13 cellular contexts compared by ENCODE assay signal in the genomic region with DNA sequence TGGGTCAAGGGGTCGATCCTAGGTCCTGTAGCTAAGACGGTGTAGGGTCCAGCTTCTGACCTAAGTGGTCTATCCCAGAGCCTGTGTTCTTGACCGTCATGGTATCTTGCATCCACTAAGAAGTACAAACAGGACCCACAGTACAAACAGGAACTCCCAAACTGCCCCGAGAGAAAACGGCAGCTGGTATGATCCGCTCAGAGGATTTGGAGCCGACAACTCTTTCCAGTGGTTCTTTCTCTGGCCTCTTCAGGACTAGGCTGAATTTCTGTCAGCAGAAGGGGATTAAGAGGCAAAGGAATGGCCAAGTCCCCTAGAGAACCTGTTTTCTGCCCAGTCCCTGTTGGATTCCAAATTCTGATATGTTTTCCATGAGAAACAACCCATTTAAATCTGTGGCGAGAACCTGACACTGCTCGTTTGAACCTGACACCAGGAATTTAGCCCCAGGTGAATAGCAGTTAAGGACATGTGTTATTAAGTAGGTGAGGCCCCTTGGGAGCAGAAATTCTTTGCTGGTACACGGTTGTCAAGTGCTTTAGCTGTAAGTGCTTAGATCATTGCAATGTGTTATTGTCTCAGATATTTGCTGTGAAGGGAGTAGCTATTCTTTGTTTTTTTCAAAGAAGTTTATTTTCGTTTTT. TPM values are rescaled to one million over a fixed set of nuclear protein-coding genes. Genes with fewer than 3 reads are reported as not detected.
A peak's percentile ranks its signal among the peaks of the same experiment; 100 is the strongest.
DNase-seq lines count a peak whose midpoint lies in the region; ATAC-seq, FAIRE-seq and TF ChIP-seq lines count a peak whose summit lies in the region.
"Had no signal": no experiment of that assay in that cellular context is flagged by ENCODE, and none has a peak within 500 bp of the region (broad histone marks: within the 10 kb centered on the region; RNA-seq: fewer than 3 reads in every experiment).

No MANE protein-coding gene starts in this region.

- intact Hi-C loops in endothelial cell of umbilical vein (cut with micrococcal nuclease) = no loop called here
- intact Hi-C loops in pancreas (cut with DNase I) = no loop called here

- CTCF ChIA-PET in endothelial cell of umbilical vein (lab: Charles Lee) = interaction anchor here (0.9 to 1.8 kb wide), 2 partner anchors 10 to 16 kb away, joined by 3 to 10 read pairs; no protein-coding TSS in a partner anchor

- BruUV-seq in endothelial cell of umbilical vein (replicated peaks; lab: Mats Ljungman, UMichigan) = no TSS peak

- DNase-seq in DMS153 treated with DMSO at 0.1 percent for 48 hours (lab: John Stamatoyannopoulos, UW; ENCODE audit: unreplicated experiment) (peak; percentile 15), NCI-H2171 (lab: John Stamatoyannopoulos, UW) (peak; percentile 81), endothelial cell of umbilical vein (ENCODE audit: low read depth, low spot score) (no peak), myocyte (ENCODE audit: low read depth) (peak; percentile 15), NCI-H2196 (lab: John Stamatoyannopoulos, UW; ENCODE audit: unreplicated experiment) (no peak), pancreas (no peak)
- no peak for DNase-seq in activated CD4-positive, alpha-beta T cell treated with anti-CD3 and anti-CD28 coated beads for 4 hours
- DNase-seq: activated effector memory CD4-positive, alpha-beta T cell treated with Interleukin-2 at 50 U/mL for 16 hours; colonic mucosa; glutamatergic neuron had no signal

- H3K36me3 ChIP-seq in endothelial cell of umbilical vein (ENCODE audit: control insufficient read depth in 2 of 2, extremely low read depth in 1 of 2, insufficient read depth in 2 of 2, low read length in 2 of 2) (no peaks in the 10 kb centered on the region), pancreas (no peaks in the 10 kb centered on the region)
- H3K36me3 ChIP-seq: colonic mucosa, HAP-1 had no signal

- no peak overlapping the region for H3K9ac ChIP-seq in endothelial cell of umbilical vein (replicated peaks; ENCODE audit: extremely low read depth, insufficient read depth, low read length)

- FAIRE-seq in endothelial cell of umbilical vein (lab: Jason Lieb, UNC) = peak; percentile 26
- FAIRE-seq in pancreas (lab: Jason Lieb, UNC) = no peak

- H2AFZ ChIP-seq in endothelial cell of umbilical vein (ENCODE audit: low read depth, low read length) = no peak overlapping the region

- no peak overlapping the region for H3K4me3 ChIP-seq in endothelial cell of umbilical vein (replicated peaks in 1 of 3; ENCODE audit: insufficient read depth in 1 of 3, low read depth in 1 of 3, low read length in 3 of 3)
- no peak overlapping the region for H3K4me3 ChIP-seq in pancreas
- H3K4me3 ChIP-seq: colonic mucosa, HAP-1, tibial nerve had no signal

- H3K27me3 ChIP-seq in endothelial cell of umbilical vein (ENCODE audit: control insufficient read depth in 2 of 2, insufficient read depth in 2 of 2, low read length in 2 of 2) (no peaks in the 10 kb centered on the region), pancreas (no peaks in the 10 kb centered on the region)
- H3K27me3 ChIP-seq: colonic mucosa, tibial nerve had no signal

- no peaks in the 10 kb centered on the region for H3K9me3 ChIP-seq in endothelial cell of umbilical vein (replicated peaks; ENCODE audit: control insufficient read depth, insufficient read depth, low read length)
- H3K9me3 ChIP-seq in pancreas = no peaks in the 10 kb centered on the region
- H3K9me3 ChIP-seq: colonic mucosa, HAP-1, tibial nerve had no signal

- dilution Hi-C loops in endothelial cell of umbilical vein (cut with MboI; ENCODE audit: extremely low pct_ligation_motif_present, low sequenced_read_pairs) = no loop called here

- H3K4me2 ChIP-seq in endothelial cell of umbilical vein (ENCODE audit: insufficient read depth, low read length) = no peak overlapping the region

- H3K4me1 ChIP-seq in endothelial cell of umbilical vein (ENCODE audit: control insufficient read depth, extremely low read depth, insufficient read depth, low read length) = no peaks in the 10 kb centered on the region
- H3K4me1 ChIP-seq in pancreas = no peaks in the 10 kb centered on the region
- H3K4me1 ChIP-seq: colonic mucosa, HAP-1 had no signal

- POLR2A ChIA-PET in endothelial cell of umbilical vein (lab: Charles Lee) = no interaction called here

- H3K9me1 ChIP-seq in endothelial cell of umbilical vein (replicated peaks; ENCODE audit: control insufficient read depth, extremely low read depth, insufficient read depth, low read length) = no peaks in the 10 kb centered on the region

- ATAC-seq in SK-N-SH treated with all-trans-retinoic acid at 6 μM for 48 hours (no peak), pancreas (no peak)

- H4K20me1 ChIP-seq in endothelial cell of umbilical vein (replicated peaks; ENCODE audit: control insufficient read depth, extremely low read depth, insufficient read depth, low read length) = no peaks in the 10 kb centered on the region

- TF ChIP-seq CTCF in endothelial cell of umbilical vein (IDR thresholded peaks at IDR 0.05; ENCODE audit: extremely low read depth in 1 of 2, insufficient read depth in 1 of 2, low read depth in 1 of 2, low read length in 2 of 2) = no peak
- no peak for TF ChIP-seq CTCF in pancreas (IDR thresholded peaks at IDR 0.05)

- H3K27ac ChIP-seq in endothelial cell of umbilical vein (ENCODE audit: insufficient read depth, low read depth, low read length) (no peak overlapping the region), pancreas (no peak overlapping the region)
- H3K27ac ChIP-seq: colonic mucosa had no signal

- TF ChIP-seq POLR2A in endothelial cell of umbilical vein (IDR thresholded peaks at IDR 0.05; ENCODE audit: low read depth, low read length) = no peak

- WGBS in pancreas, 2 donors = 55 to 60% methylated on average over 11 of the region's 11 CpGs

- H3K79me2 ChIP-seq in endothelial cell of umbilical vein (ENCODE audit: control insufficient read depth, insufficient read depth, low read length) = no peaks in the 10 kb centered on the region

TF ChIP-seq in endothelial cell of umbilical vein, 7 proteins besides CTCF, POLR2A, EP300 and RAD21:
- no peak for TF ChIP-seq JUN (IDR thresholded peaks at IDR 0.05; ENCODE audit: borderline replicate concordance, insufficient read depth, insufficient read length, low read depth)
- TF ChIP-seq EZH2 (IDR thresholded peaks at IDR 0.05; ENCODE audit: borderline replicate concordance, low read depth, low read length, severe bottlenecking) = no peak
- no peak for TF ChIP-seq MYC (IDR thresholded peaks at IDR 0.05; ENCODE audit: low read depth, low read length)
- TF ChIP-seq, protein P1, sequence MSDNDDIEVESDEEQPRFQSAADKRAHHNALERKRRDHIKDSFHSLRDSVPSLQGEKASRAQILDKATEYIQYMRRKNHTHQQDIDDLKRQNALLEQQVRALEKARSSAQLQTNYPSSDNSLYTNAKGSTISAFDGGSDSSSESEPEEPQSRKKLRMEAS (IDR thresholded peaks at IDR 0.05; ENCODE audit: insufficient read depth, insufficient read length) = no peak
- no peak for TF ChIP-seq GATA2 (IDR thresholded peaks at IDR 0.05; ENCODE audit: insufficient read depth, insufficient read length, low read depth, low read length)
- no peak for TF ChIP-seq FOS (IDR thresholded peaks at IDR 0.05; ENCODE audit: borderline replicate concordance, insufficient read depth, low read length)
- no peak for TF ChIP-seq POLR2AphosphoS5 (IDR thresholded peaks at IDR 0.05; ENCODE audit: insufficient read depth, low read depth, low read length)
TF ChIP-seq in endothelial cell of umbilical vein: peak in this region for 0.

TF ChIP-seq in SK-N-SH treated with all-trans-retinoic acid at 6 μM for 48 hours, 23 proteins besides CTCF, POLR2A, EP300 and RAD21:
- TF ChIP-seq ARNTL (CRISPR knock-in tag; IDR thresholded peaks at IDR 0.05; ENCODE audit: borderline replicate concordance, low read depth) (no peak), ISL1 (CRISPR knock-in tag; IDR thresholded peaks at IDR 0.05) (no peak), OSR1 (CRISPR knock-in tag; IDR thresholded peaks at IDR 0.05) (no peak), ZFP30 (CRISPR knock-in tag; IDR thresholded peaks at IDR 0.05) (no peak), ZNF8 (CRISPR knock-in tag; IDR thresholded peaks at IDR 0.05) (no peak), ZNF70 (CRISPR knock-in tag; IDR thresholded peaks at IDR 0.05) (no peak)
- TF ChIP-seq, protein P2, sequence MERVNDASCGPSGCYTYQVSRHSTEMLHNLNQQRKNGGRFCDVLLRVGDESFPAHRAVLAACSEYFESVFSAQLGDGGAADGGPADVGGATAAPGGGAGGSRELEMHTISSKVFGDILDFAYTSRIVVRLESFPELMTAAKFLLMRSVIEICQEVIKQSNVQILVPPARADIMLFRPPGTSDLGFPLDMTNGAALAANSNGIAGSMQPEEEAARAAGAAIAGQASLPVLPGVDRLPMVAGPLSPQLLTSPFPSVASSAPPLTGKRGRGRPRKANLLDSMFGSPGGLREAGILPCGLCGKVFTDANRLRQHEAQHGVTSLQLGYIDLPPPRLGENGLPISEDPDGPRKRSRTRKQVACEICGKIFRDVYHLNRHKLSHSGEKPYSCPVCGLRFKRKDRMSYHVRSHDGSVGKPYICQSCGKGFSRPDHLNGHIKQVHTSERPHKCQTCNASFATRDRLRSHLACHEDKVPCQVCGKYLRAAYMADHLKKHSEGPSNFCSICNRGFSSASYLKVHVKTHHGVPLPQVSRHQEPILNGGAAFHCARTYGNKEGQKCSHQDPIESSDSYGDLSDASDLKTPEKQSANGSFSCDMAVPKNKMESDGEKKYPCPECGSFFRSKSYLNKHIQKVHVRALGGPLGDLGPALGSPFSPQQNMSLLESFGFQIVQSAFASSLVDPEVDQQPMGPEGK (CRISPR knock-in tag; IDR thresholded peaks at IDR 0.05; ENCODE audit: borderline replicate concordance) = no peak

RNA-seq across cellular contexts. Expression of a gene that starts 50.5 kb away (rescaled TPM):
- total RNA-seq in endothelial cell of umbilical vein (not detected in 2 replicates), myocyte (0.10 TPM in 1 of 2 replicates, not detected in the other), pancreas (not detected)
- polyA plus RNA-seq in endothelial cell of umbilical vein (0.12 TPM in 1 of 2 replicates, not detected in the other), pancreas (not detected)
- polyA plus RNA-seq in endothelial cell of umbilical vein (2011; cell fraction: cytosol; rRNA removed) = 0.06 and 0.23 TPM in 2 replicates
- polyA plus RNA-seq in endothelial cell of umbilical vein (2011; cell fraction: nucleus; rRNA removed) = 0.06 TPM in 1 of 2 replicates, not detected in the other
- 0.08 TPM in 1 of 2 replicates, not detected in the other for polyA plus RNA-seq in endothelial cell of umbilical vein (2012)
- not detected in 2 replicates for polyA minus RNA-seq in endothelial cell of umbilical vein
- polyA minus RNA-seq in endothelial cell of umbilical vein (2011; cell fraction: cytosol; rRNA and poly(A)+ RNA removed) = not detected
- polyA minus RNA-seq in endothelial cell of umbilical vein (2011; cell fraction: nucleus; rRNA and poly(A)+ RNA removed) = not detected in 2 replicates
- 0.24 TPM for polyA plus RNA-seq in myocyte (2012)
- total RNA-seq: colonic mucosa had no signal

Comparison
In these comparisons a context has a peak if more than half of its experiments do, and no peak if none do; other contexts are left out.
1. DNase-seq: peak in DMS153 treated with DMSO at 0.1 percent for 48 hours (single experiment), NCI-H2171 (single experiment) and myocyte (single experiment); none in endothelial cell of umbilical vein (single experiment), activated CD4-positive, alpha-beta T cell treated with anti-CD3 and anti-CD28 coated beads for 4 hours (0 of 2), NCI-H2196 (single experiment) and pancreas (0 of 6).